In the genomic region with DNA sequence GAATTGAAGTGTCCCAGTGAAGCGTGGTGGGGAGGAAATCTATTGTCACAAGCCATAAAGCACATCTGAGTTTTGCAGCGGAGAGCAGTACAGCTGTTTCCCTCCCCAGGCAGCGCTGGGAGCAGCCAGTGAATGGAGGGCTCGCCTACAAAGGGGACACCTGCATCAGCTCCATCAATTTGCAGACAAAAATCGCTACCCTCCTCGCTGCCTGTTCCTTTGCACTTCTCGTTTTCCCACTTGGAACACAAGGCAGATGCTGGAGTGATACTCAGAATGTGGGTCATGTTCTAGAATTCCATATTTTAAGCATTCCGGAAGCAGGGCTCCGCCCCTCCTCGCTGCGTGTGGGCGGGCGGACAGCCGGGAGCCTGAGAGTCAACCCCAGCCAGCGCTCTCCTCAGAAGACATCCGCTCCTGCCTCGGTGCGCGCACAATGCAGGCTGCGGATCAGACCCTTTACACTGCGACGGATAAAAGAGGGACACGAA, we compare ENCODE assay signal across 8 cellular contexts.
DNase-seq lines count a peak whose midpoint lies in the region; ATAC-seq and TF ChIP-seq lines count a peak whose summit lies in the region.

No MANE protein-coding gene starts in this region.

- H3K4me2 ChIP-seq in IMR-90 (ENCODE audit: low read depth, low read length) = peak overlapping the region; percentile 98

- H3K9ac ChIP-seq in IMR-90 (ENCODE audit: low read depth, low read length) = no peak overlapping the region

- H3K4me3 Mint-ChIP-seq in type B pancreatic cell = peak overlapping the region; percentile 80

- no peak overlapping the region for H3K56ac ChIP-seq in IMR-90 (ENCODE audit: extremely low read depth, insufficient read depth, low read length)

- H3K79me1 ChIP-seq in IMR-90 (ENCODE audit: low read depth in 1 of 2, low read length in 2 of 2) = no peaks in the 10 kb centered on the region; a peak in 1 of 4 replicates

- peaks cover 3% of the 10 kb centered on the region; the same call in 1 of the 2 replicates for H3K4me1 ChIP-seq in IMR-90 (ENCODE audit: control insufficient read depth, insufficient read depth, low read length)

- H4K91ac ChIP-seq in IMR-90 (ENCODE audit: insufficient read depth, low read depth, low read length) = no peak overlapping the region

- no peaks in the 10 kb centered on the region for H3K9me3 ChIP-seq in IMR-90 (ENCODE audit: control insufficient read depth, insufficient read depth, low read length)

- H3K9me3 Mint-ChIP-seq in type B pancreatic cell = no peaks in the 10 kb centered on the region

- in situ Hi-C loops in IMR-90 (cut with MboI; ENCODE audit: low sequenced_read_pairs) = no loop called here

- H3K4me1 Mint-ChIP-seq in type B pancreatic cell (ENCODE audit: unreplicated experiment) = peaks cover 17% of the 10 kb centered on the region

- H4K20me1 ChIP-seq in IMR-90 (ENCODE audit: insufficient read depth, low read length) = no peaks in the 10 kb centered on the region

- H3K27me3 Mint-ChIP-seq in type B pancreatic cell = peaks cover 15% of the 10 kb centered on the region

- H3K4me3 ChIP-seq in BJ (ENCODE audit: low read depth, low read length) (peak overlapping the region; percentile 2; the same call in 1 of the 2 replicates), IMR-90 (ENCODE audit: insufficient read depth, low read depth, low read length) (peak overlapping the region; percentile 34), kidney epithelial cell (ENCODE audit: low read depth, low read length) (peak overlapping the region; percentile 28)

- peaks cover 8% of the 10 kb centered on the region for H3K36me3 Mint-ChIP-seq in type B pancreatic cell

- no peak overlapping the region for H3K27ac ChIP-seq in IMR-90 (ENCODE audit: insufficient read depth, low read length)

- TF ChIP-seq CTCF in BJ (IDR thresholded peaks at IDR 0.05; ENCODE audit: insufficient read depth, low read depth, low read length) (no peak), IMR-90 (conservative IDR thresholded peaks at IDR 0.05; ENCODE audit: low read depth, low read length) (no peak), kidney epithelial cell (IDR thresholded peaks at IDR 0.05; ENCODE audit: insufficient read depth, low read length, poor library complexity, severe bottlenecking) (no peak), type B pancreatic cell (conservative IDR thresholded peaks at IDR 0.05) (no peak)

- H2BK20ac ChIP-seq in IMR-90 (ENCODE audit: low read depth, low read length) = no peak overlapping the region

- H3K36me3 ChIP-seq in BJ (ENCODE audit: control insufficient read depth, insufficient read depth, low read length) (no peaks in the 10 kb centered on the region), IMR-90 (ENCODE audit: control insufficient read depth, insufficient read depth, low read length) (no peaks in the 10 kb centered on the region), kidney epithelial cell (ENCODE audit: control insufficient read depth, insufficient read depth, low read length) (no peaks in the 10 kb centered on the region)

- no peak overlapping the region for H2BK15ac ChIP-seq in IMR-90 (ENCODE audit: low read depth, low read length)

- H3K18ac ChIP-seq in IMR-90 (ENCODE audit: low read depth, low read length) = no peak overlapping the region

- H2AK9ac ChIP-seq in IMR-90 (replicated peaks; ENCODE audit: low read depth, low read length, poor library complexity) = no peak overlapping the region

- ATAC-seq in GM19463 (IDR thresholded peaks at IDR 0.05; ENCODE audit: unreplicated experiment) (peak; percentile 69), IMR-90 (ENCODE audit: low read depth) (peak; percentile 93)

- H2AK5ac ChIP-seq in IMR-90 (ENCODE audit: low read depth, low read length) = no peak overlapping the region

- WGBS in IMR-90 (ENCODE audit: extremely low coverage in 2 of 2, insufficient read length in 1 of 2), 2 experiments = 11% methylated on average over 5 of the region's 23 CpGs; no CpG with 5 or more reads in 1 of the 2 experiments

- no peak for TF ChIP-seq RAD21 in IMR-90 (IDR thresholded peaks at IDR 0.05; ENCODE audit: low read length)

- CTCF ChIA-PET in BJ (lab: Yijun Ruan, JAX) (no interaction called here), IMR-90 (lab: Yijun Ruan, JAX) (no interaction called here)

- dilution Hi-C loops in IMR-90 (cut with HindIII; ENCODE audit: low sequenced_read_pairs, unreplicated experiment) = no loop called here

- no peak overlapping the region for H2BK5ac ChIP-seq in IMR-90 (ENCODE audit: low read depth, low read length, poor library complexity, severe bottlenecking)

- no peak for DNase-seq in BJ (ENCODE audit: low read depth)
- peak; percentile 45 for DNase-seq in IMR-90
- peak; percentile 43 for DNase-seq in astrocyte of the hippocampus (ENCODE audit: low read depth, low spot score)
- DNase-seq in kidney epithelial cell (ENCODE audit: low read depth) = no peak
- no peak for DNase-seq in type B pancreatic cell (ENCODE audit: extremely low spot score, unreplicated experiment)
- no peak for DNase-seq in T-helper 9 cell
- no peak for DNase-seq in NOMO-1 (lab: John Stamatoyannopoulos, UW; ENCODE audit: unreplicated experiment in 2 of 2)

- intact Hi-C loops in IMR-90 (cut with micrococcal nuclease) = loop anchor here (10.0 kb wide), 1 partner anchor 516 kb away; no protein-coding TSS in a partner anchor

- H2BK120ac ChIP-seq in IMR-90 (ENCODE audit: low read depth, low read length) = no peak overlapping the region

- peak overlapping the region; percentile 68 for H2AFZ ChIP-seq in IMR-90 (replicated peaks; ENCODE audit: low read length, poor library complexity)

- TF ChIP-seq POLR2A in IMR-90 (IDR thresholded peaks at IDR 0.05; ENCODE audit: low read depth, low read length) = no peak

- 0 out of 2 replicates have a peak overlapping the region, but pooled peaks have one; percentile 44 for H4K5ac ChIP-seq in IMR-90 (ENCODE audit: low read depth, low read length)

- no peak overlapping the region for H3K14ac ChIP-seq in IMR-90 (replicated peaks; ENCODE audit: low read depth, low read length)

- POLR2A ChIA-PET in BJ (lab: Charles Lee) = interaction anchor here (0.6 kb wide), 1 partner anchor 9 kb away, joined by 4 read pairs; no protein-coding TSS in a partner anchor
- POLR2A ChIA-PET in IMR-90 (lab: Charles Lee; ENCODE audit: unreplicated experiment) = no interaction called here

- peaks cover 5% of the 10 kb centered on the region; the same call in 1 of the 2 replicates for H3K9me1 ChIP-seq in IMR-90 (ENCODE audit: insufficient read depth, low read length)

- peak overlapping the region; percentile 30 for H3K27ac Mint-ChIP-seq in type B pancreatic cell

- no peak overlapping the region; the same call in 1 of the 2 replicates for H3K4ac ChIP-seq in IMR-90 (ENCODE audit: low read depth, low read length)

- no peak overlapping the region; a peak in 1 of 4 replicates for H4K8ac ChIP-seq in IMR-90 (ENCODE audit: low read depth in 2 of 2, low read length in 2 of 2)

- BruUV-seq in IMR-90 (replicated peaks; lab: Mats Ljungman, UMichigan) = no TSS peak

- H3K27me3 ChIP-seq in BJ (ENCODE audit: control insufficient read depth, insufficient read depth, low read length) (no peaks in the 10 kb centered on the region), IMR-90 (ENCODE audit: control insufficient read depth, insufficient read depth, low read length) (no peaks in the 10 kb centered on the region), kidney epithelial cell (ENCODE audit: control insufficient read depth, insufficient read depth, low read length) (no peaks in the 10 kb centered on the region)

- H3K23ac ChIP-seq in IMR-90 (ENCODE audit: low read depth, low read length) = no peak overlapping the region

TF ChIP-seq in IMR-90, 13 proteins besides CTCF, POLR2A, EP300 and RAD21:
- no peak for TF ChIP-seq MAFK (IDR thresholded peaks at IDR 0.05; ENCODE audit: low read depth, low read length)
- no peak for TF ChIP-seq CEBPB (IDR thresholded peaks at IDR 0.05; ENCODE audit: low read depth, low read length)
- no peak for TF ChIP-seq SMC3 (IDR thresholded peaks at IDR 0.05; ENCODE audit: low read depth, low read length)
- no peak for TF ChIP-seq NFE2L2 (IDR thresholded peaks at IDR 0.05; ENCODE audit: low read depth, low read length)
- TF ChIP-seq FOS (IDR thresholded peaks at IDR 0.05; ENCODE audit: low read depth, low read length) = no peak
- no peak for TF ChIP-seq CHD1 (IDR thresholded peaks at IDR 0.05; ENCODE audit: low read depth, low read length)
- TF ChIP-seq, protein P1, sequence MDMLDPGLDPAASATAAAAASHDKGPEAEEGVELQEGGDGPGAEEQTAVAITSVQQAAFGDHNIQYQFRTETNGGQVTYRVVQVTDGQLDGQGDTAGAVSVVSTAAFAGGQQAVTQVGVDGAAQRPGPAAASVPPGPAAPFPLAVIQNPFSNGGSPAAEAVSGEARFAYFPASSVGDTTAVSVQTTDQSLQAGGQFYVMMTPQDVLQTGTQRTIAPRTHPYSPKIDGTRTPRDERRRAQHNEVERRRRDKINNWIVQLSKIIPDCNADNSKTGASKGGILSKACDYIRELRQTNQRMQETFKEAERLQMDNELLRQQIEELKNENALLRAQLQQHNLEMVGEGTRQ (IDR thresholded peaks at IDR 0.05; ENCODE audit: low read depth, low read length) = no peak
- TF ChIP-seq MAZ (IDR thresholded peaks at IDR 0.05; ENCODE audit: borderline replicate concordance, low read depth, low read length) = no peak
- TF ChIP-seq, protein P2, sequence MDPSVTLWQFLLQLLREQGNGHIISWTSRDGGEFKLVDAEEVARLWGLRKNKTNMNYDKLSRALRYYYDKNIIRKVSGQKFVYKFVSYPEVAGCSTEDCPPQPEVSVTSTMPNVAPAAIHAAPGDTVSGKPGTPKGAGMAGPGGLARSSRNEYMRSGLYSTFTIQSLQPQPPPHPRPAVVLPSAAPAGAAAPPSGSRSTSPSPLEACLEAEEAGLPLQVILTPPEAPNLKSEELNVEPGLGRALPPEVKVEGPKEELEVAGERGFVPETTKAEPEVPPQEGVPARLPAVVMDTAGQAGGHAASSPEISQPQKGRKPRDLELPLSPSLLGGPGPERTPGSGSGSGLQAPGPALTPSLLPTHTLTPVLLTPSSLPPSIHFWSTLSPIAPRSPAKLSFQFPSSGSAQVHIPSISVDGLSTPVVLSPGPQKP (IDR thresholded peaks at IDR 0.05; ENCODE audit: borderline replicate concordance, low read depth, low read length) = no peak
- no peak for TF ChIP-seq BHLHE40 (IDR thresholded peaks at IDR 0.05; ENCODE audit: low read depth, low read length)
- no peak for TF ChIP-seq RCOR1 (IDR thresholded peaks at IDR 0.05; ENCODE audit: insufficient replicate concordance, low read length)
- no peak for TF ChIP-seq MXI1 (IDR thresholded peaks at IDR 0.05; ENCODE audit: borderline replicate concordance, low read depth, low read length)
- no peak for TF ChIP-seq RFX5 (IDR thresholded peaks at IDR 0.05; ENCODE audit: low read depth, low read length)

Comparison
In these comparisons a context has a peak if more than half of its experiments do, and no peak if none do; other contexts are left out.
1. DNase-seq: peak in IMR-90 (single experiment) and astrocyte of the hippocampus (single experiment); none in BJ (single experiment), kidney epithelial cell (single experiment), type B pancreatic cell (single experiment), T-helper 9 cell (single experiment) and NOMO-1 (0 of 2).
2. Peak in every context shown above with its lines, with median percentiles within 50 percentile points of each other: H3K4me3 ChIP-seq.